Comparison of ENCODE assay signal across 22 cellular contexts in genomic region chr20:47980336-47981177, GRCh38.
DNase-seq lines count a peak whose midpoint lies in the region; ATAC-seq, FAIRE-seq and TF ChIP-seq lines count a peak whose summit lies in the region.
"Had no signal": no experiment of that assay in that cellular context is flagged by ENCODE, and none has a peak within 500 bp of the region (broad histone marks: within the 10 kb centered on the region; RNA-seq: fewer than 3 reads in every experiment).

No MANE protein-coding gene starts in this region.

- H3K4me1 ChIP-seq in HepG2 (ENCODE audit: insufficient read depth, low read length) (peaks cover 70% of the 10 kb centered on the region), right lobe of liver (no peaks in the 10 kb centered on the region), endodermal cell (ENCODE audit: control insufficient read depth, insufficient read depth, low read length) (peaks cover 2% of the 10 kb centered on the region), neural progenitor cell (peaks cover 15% of the 10 kb centered on the region)
- H3K4me1 ChIP-seq: HAP-1 had no signal

- TF ChIP-seq POLR2A in HepG2 (IDR thresholded peaks at IDR 0.05; ENCODE audit: insufficient read depth in 1 of 2, low read depth in 2 of 2, low read length in 2 of 2) = no peak
- no peak for TF ChIP-seq POLR2A in right lobe of liver (IDR thresholded peaks at IDR 0.05)

- H3K27me3 ChIP-seq in HepG2 (ENCODE audit: control insufficient read depth in 1 of 2, insufficient read depth in 2 of 2, low read length in 2 of 2) (peaks cover 4 to 16% of the 10 kb centered on the region in 2 experiments; a peak in 4 of 5 replicates), right lobe of liver (no peaks in the 10 kb centered on the region), endodermal cell (ENCODE audit: control insufficient read depth, insufficient read depth, low read length, poor library complexity, severe bottlenecking) (no peaks in the 10 kb centered on the region), neural progenitor cell (no peaks in the 10 kb centered on the region)
- H3K27me3 ChIP-seq: SJSA1 had no signal

- BruUV-seq in HepG2 (replicated peaks; lab: Mats Ljungman, UMichigan) = no TSS peak

- H3K4me2 ChIP-seq in HepG2 (ENCODE audit: low read depth, low read length) (no peak overlapping the region), neural progenitor cell (peak overlapping the region; percentile 35)
- H3K4me2 ChIP-seq: GM23338, PC-9 had no signal

- no peak overlapping the region for H3K27ac Mint-ChIP-seq in endodermal cell
- peak overlapping the region; percentile 57 for H3K27ac Mint-ChIP-seq in neural progenitor cell
- H3K27ac Mint-ChIP-seq: GM23338 had no signal

- TF ChIP-seq CTCF in HepG2 (CRISPR knock-in tag; IDR thresholded peaks at IDR 0.05) = no peak
- no peak for TF ChIP-seq CTCF in right lobe of liver (IDR thresholded peaks at IDR 0.05)
- no peak for TF ChIP-seq CTCF in endodermal cell (conservative IDR thresholded peaks at IDR 0.05)
- no peak for TF ChIP-seq CTCF in neural progenitor cell (IDR thresholded peaks at IDR 0.05)

- intact Hi-C loops in HepG2 (cut with micrococcal nuclease; ENCODE audit: unreplicated experiment) (no loop called here), right lobe of liver (cut with DNase I) (no loop called here)

- peaks cover 5% of the 10 kb centered on the region for H3K9me3 Mint-ChIP-seq in endodermal cell
- H3K9me3 Mint-ChIP-seq in neural progenitor cell = no peaks in the 10 kb centered on the region

- H4K20me1 ChIP-seq in HepG2 (ENCODE audit: insufficient read depth, low read length) (no peaks in the 10 kb centered on the region), neural progenitor cell (ENCODE audit: low read depth) (no peaks in the 10 kb centered on the region)

- H3K36me3 Mint-ChIP-seq in endodermal cell (ENCODE audit: low read depth) = no peaks in the 10 kb centered on the region
- H3K36me3 Mint-ChIP-seq in neural progenitor cell = no peaks in the 10 kb centered on the region

- H3K4me3 ChIP-seq in HepG2 (replicated peaks in 1 of 3; ENCODE audit: insufficient read depth in 1 of 3, low read depth in 2 of 3, low read length in 3 of 3) = no peak overlapping the region
- no peak overlapping the region for H3K4me3 ChIP-seq in right lobe of liver
- no peak overlapping the region for H3K4me3 ChIP-seq in endodermal cell (ENCODE audit: low read length)
- H3K4me3 ChIP-seq in neural progenitor cell = no peak overlapping the region
- H3K4me3 ChIP-seq: GM23338, HAP-1, PC-9, SJSA1 had no signal

- no peak overlapping the region for H3K4me3 Mint-ChIP-seq in endodermal cell
- H3K4me3 Mint-ChIP-seq in neural progenitor cell = no peak overlapping the region
- H3K4me3 Mint-ChIP-seq: GM23338 had no signal

- POLR2A ChIA-PET in HepG2 (lab: Yijun Ruan, JAX) = no interaction called here

- TF ChIP-seq RAD21 in HepG2 (CRISPR knock-in tag; IDR thresholded peaks at IDR 0.05) = no peak

- no peaks in the 10 kb centered on the region for H3K9me3 ChIP-seq in HepG2 (ENCODE audit: low read length)
- no peaks in the 10 kb centered on the region for H3K9me3 ChIP-seq in right lobe of liver
- H3K9me3 ChIP-seq in endodermal cell (ENCODE audit: control insufficient read depth, low read length) = peaks cover 5% of the 10 kb centered on the region
- no peaks in the 10 kb centered on the region for H3K9me3 ChIP-seq in neural progenitor cell (ENCODE audit: low read depth)
- H3K9me3 ChIP-seq: HAP-1, SJSA1 had no signal

- TF ChIP-seq EP300 in HepG2 (IDR thresholded peaks at IDR 0.05; ENCODE audit: low read depth in 2 of 2, low read length in 2 of 2) = no peak
- TF ChIP-seq EP300 in HepG2 (CRISPR knock-in tag; IDR thresholded peaks at IDR 0.05; ENCODE audit: borderline replicate concordance) = no peak

- WGBS in HepG2 (ENCODE audit: low lambda C conversion rate) = 63% methylated on average over 10 of the region's 10 CpGs
- 71% methylated on average over 7 of the region's 10 CpGs for WGBS in right lobe of liver (ENCODE audit: insufficient coverage, low coverage, low lambda C conversion rate, missing lambda C conversion rate)
- WGBS in endodermal cell (ENCODE audit: insufficient coverage in 1 of 2, insufficient read length in 1 of 2), 2 experiments = 91 to 95% methylated on average over 7 to 10 of the region's 10 CpGs

- no peak for FAIRE-seq in HepG2 (lab: Jason Lieb, UNC)

- H3K79me2 ChIP-seq in HepG2 (ENCODE audit: insufficient read depth, low read length) = no peaks in the 10 kb centered on the region
- H3K79me2 ChIP-seq in neural progenitor cell (ENCODE audit: low read depth) = no peaks in the 10 kb centered on the region

- CTCF ChIA-PET in HepG2 (lab: Yijun Ruan, JAX; ENCODE audit: low intra/inter-chr PET ratio, low total read pairs) = no interaction called here

- H3K36me3 ChIP-seq in HepG2 (replicated peaks in 1 of 2; ENCODE audit: control insufficient read depth in 1 of 2, insufficient read depth in 2 of 2, low read length in 2 of 2) (no peaks in the 10 kb centered on the region), right lobe of liver (no peaks in the 10 kb centered on the region), endodermal cell (ENCODE audit: control insufficient read depth, insufficient read depth, low read length) (no peaks in the 10 kb centered on the region), neural progenitor cell (no peaks in the 10 kb centered on the region)
- H3K36me3 ChIP-seq: HAP-1, SJSA1 had no signal

- ATAC-seq in HepG2 = no peak
- no peak for ATAC-seq in right lobe of liver
- no peak for ATAC-seq in HG02571 (IDR thresholded peaks at IDR 0.05; ENCODE audit: unreplicated experiment)
- no peak for ATAC-seq in GM18867 (IDR thresholded peaks at IDR 0.05; ENCODE audit: unreplicated experiment)

- no peak overlapping the region for H3K27ac ChIP-seq in HepG2 (ENCODE audit: extremely low read length, insufficient read depth, low read length)
- H3K27ac ChIP-seq in right lobe of liver = no peak overlapping the region
- peak overlapping the region; percentile 9 for H3K27ac ChIP-seq in endodermal cell (ENCODE audit: low read depth, low read length)
- no peak overlapping the region for H3K27ac ChIP-seq in neural progenitor cell
- H3K27ac ChIP-seq: HL-60, SJSA1 had no signal

- H3K9ac ChIP-seq in HepG2 (ENCODE audit: insufficient read depth, low read depth, low read length) = no peak overlapping the region
- H3K9ac ChIP-seq in endodermal cell (ENCODE audit: extremely low read depth, low read length, poor library complexity, severe bottlenecking) = no peak overlapping the region
- H3K9ac ChIP-seq in neural progenitor cell = no peak overlapping the region

- in situ Hi-C loops in HepG2 (cut with HindIII; ENCODE audit: extremely low pct_ligation_motif_present, low pct_unique_long_range_greater_than_20kb) = no loop called here

- H3K27me3 Mint-ChIP-seq in endodermal cell (ENCODE audit: insufficient read depth) (peaks cover 2% of the 10 kb centered on the region), neural progenitor cell (ENCODE audit: insufficient read depth, low read depth) (peaks cover 35% of the 10 kb centered on the region)

- no peak for DNase-seq in HepG2 (ENCODE audit: low spot score)
- no peak for DNase-seq in right lobe of liver
- DNase-seq in endodermal cell = peak; percentile 20
- DNase-seq in neural progenitor cell (ENCODE audit: low spot score) = no peak
- no peak for DNase-seq in activated T-cell treated with anti-CD3 and anti-CD28 coated beads, Interleukin-2, amount 50 U/mL, for 48 hours
- DNase-seq: DMS153, Karpas-422, NCI-H1092, NCI-H1417 treated with DMSO at 0.1 percent for 48 hours, NCI-H1694 treated with DMSO at 0.1 percent for 48 hours, NCI-H2081, NCI-H446, NCI-H524 treated with DMSO at 0.1 percent for 48 hours, NCI-H774, PC-9, Right ventricle myocardium superior had no signal

- H2AFZ ChIP-seq in HepG2 (ENCODE audit: low read length) = no peak overlapping the region
- H2AFZ ChIP-seq in neural progenitor cell (replicated peaks) = no peak overlapping the region
- H2AFZ ChIP-seq: GM23338, PC-9 had no signal

- H3K4me1 Mint-ChIP-seq in endodermal cell (peaks cover 26% of the 10 kb centered on the region), neural progenitor cell (peaks cover 83% of the 10 kb centered on the region)

- peaks cover 23% of the 10 kb centered on the region for H3F3A ChIP-seq in neural progenitor cell (ENCODE audit: low read depth)

TF ChIP-seq in HepG2, 621 proteins besides CTCF, POLR2A, EP300 and RAD21:
- TF ChIP-seq KAT8 (CRISPR knock-in tag; IDR thresholded peaks at IDR 0.05) (no peak), RBAK (CRISPR knock-in tag; IDR thresholded peaks at IDR 0.05) (peak; percentile 98)
